In genomic region chr13:113061271-113061625, GRCh38 we compare ENCODE assay signal across 15 cellular contexts. TPM values are rescaled to one million over a fixed set of nuclear protein-coding genes. Genes with fewer than 3 reads are reported as not detected.
"Had no signal": no experiment of that assay in that cellular context is flagged by ENCODE, and none has a peak within 500 bp of the region (broad histone marks: within the 10 kb centered on the region; RNA-seq: fewer than 3 reads in every experiment).

No MANE protein-coding gene starts in this region.

- DNase-seq: activated CD4-positive, alpha-beta T cell treated with anti-CD3 and anti-CD28 coated beads for 36 hours; activated CD8-positive, alpha-beta T cell treated with anti-CD3 and anti-CD28 coated beads for 36 hours; activated effector memory CD4-positive, alpha-beta T cell treated with Interleukin-2 at 50 U/mL for 16 hours; activated naive CD4-positive, alpha-beta T cell treated with anti-CD3 and anti-CD28 coated beads, Interleukin-2, amount 50 U/mL, for 16 hours; activated T-cell treated with anti-CD3 and anti-CD28 coated beads, Interleukin-2, amount 50 U/mL, for 4 hours; colonic mucosa; retina; stimulated activated CD4-positive, alpha-beta T cell treated with anti-CD3 and anti-CD28 coated beads, Interleukin-15, amount 100 ng/mL, for 24 hours; stimulated activated CD4-positive, alpha-beta T cell treated with anti-CD3 and anti-CD28 coated beads, Interleukin-4, amount 100 ng/mL, for 24 hours; stimulated activated naive CD4-positive, alpha-beta T cell; T-helper 17 cell; uterus had no signal

- ATAC-seq: activated CD4-positive, alpha-beta T cell treated with anti-CD3 and anti-CD28 coated beads for 36 hours; activated CD8-positive, alpha-beta T cell treated with anti-CD3 and anti-CD28 coated beads for 36 hours; activated T-cell treated with anti-CD3 and anti-CD28 coated beads, Interleukin-2, amount 50 U/mL, for 4 hours; naive thymus-derived CD8-positive, alpha-beta T cell; pancreas; T-helper 17 cell had no signal

- H3K9me3 Mint-ChIP-seq: activated CD8-positive, alpha-beta T cell treated with anti-CD3 and anti-CD28 coated beads for 36 hours; activated T-cell treated with anti-CD3 and anti-CD28 coated beads, Interleukin-2, amount 50 U/mL, for 4 hours; memory B cell; naive thymus-derived CD8-positive, alpha-beta T cell had no signal

- H3K4me3 Mint-ChIP-seq: activated CD4-positive, alpha-beta T cell treated with anti-CD3 and anti-CD28 coated beads for 36 hours; activated CD8-positive, alpha-beta T cell treated with anti-CD3 and anti-CD28 coated beads for 36 hours; activated T-cell treated with anti-CD3 and anti-CD28 coated beads, Interleukin-2, amount 50 U/mL, for 4 hours; memory B cell; naive thymus-derived CD8-positive, alpha-beta T cell; T-helper 17 cell had no signal

- H3K27ac Mint-ChIP-seq: activated CD4-positive, alpha-beta T cell treated with anti-CD3 and anti-CD28 coated beads for 36 hours; activated CD8-positive, alpha-beta T cell treated with anti-CD3 and anti-CD28 coated beads for 36 hours; memory B cell; naive thymus-derived CD8-positive, alpha-beta T cell; T-helper 17 cell had no signal

- H3K27me3 Mint-ChIP-seq: activated CD4-positive, alpha-beta T cell treated with anti-CD3 and anti-CD28 coated beads for 36 hours; activated CD8-positive, alpha-beta T cell treated with anti-CD3 and anti-CD28 coated beads for 36 hours; memory B cell; naive thymus-derived CD8-positive, alpha-beta T cell; T-helper 17 cell had no signal

- H3K4me1 Mint-ChIP-seq: activated CD4-positive, alpha-beta T cell treated with anti-CD3 and anti-CD28 coated beads for 36 hours; memory B cell; naive thymus-derived CD8-positive, alpha-beta T cell had no signal

RNA-seq across cellular contexts. Expression of gene F7, which starts 44.3 kb away (rescaled TPM):
- total RNA-seq: T-helper 17 cell had no signal
